In the genomic region with DNA sequence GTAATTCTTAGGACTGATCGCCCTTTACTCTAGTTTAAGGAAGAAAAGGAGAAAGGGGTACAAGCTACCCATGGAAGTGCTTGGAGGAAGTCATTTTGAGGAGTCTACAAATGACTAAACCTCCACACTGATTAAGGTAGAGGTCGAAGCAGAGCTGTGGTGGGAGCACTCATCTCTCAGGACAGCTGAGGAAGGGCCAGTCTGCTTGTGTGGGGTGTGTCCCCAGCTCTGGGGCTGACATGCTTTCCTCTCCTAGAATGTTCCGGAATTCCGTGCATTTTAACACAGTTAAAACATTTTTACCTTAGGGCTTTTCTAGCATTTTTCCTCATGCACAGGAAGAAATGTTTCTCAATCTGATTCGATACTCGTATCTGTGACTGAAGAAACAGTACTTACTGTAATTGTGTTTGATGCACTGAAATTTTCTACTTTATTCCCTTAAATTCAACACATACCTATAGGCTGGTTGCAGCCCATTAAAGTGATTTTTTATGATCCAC, we compare ENCODE assay signal across 21 cellular contexts.
A peak's percentile ranks its signal among the peaks of the same experiment; 100 is the strongest.
DNase-seq lines count a peak whose midpoint lies in the region; ATAC-seq and TF ChIP-seq lines count a peak whose summit lies in the region.
"Had no signal": no experiment of that assay in that cellular context is flagged by ENCODE, and none has a peak within 500 bp of the region (broad histone marks: within the 10 kb centered on the region; RNA-seq: fewer than 3 reads in every experiment).

No MANE protein-coding gene starts in this region.

- H3K27me3 ChIP-seq in esophagus squamous epithelium = no peaks in the 10 kb centered on the region
- H3K27me3 ChIP-seq: ascending aorta, left lung, neural progenitor cell had no signal

- H3K4me3 ChIP-seq in esophagus squamous epithelium = no peak overlapping the region
- H3K4me3 ChIP-seq: ascending aorta, left lung, neural progenitor cell, prostate gland had no signal

- H3K9me3 Mint-ChIP-seq in activated CD4-positive, alpha-beta memory T cell treated with anti-CD3 and anti-CD28 coated beads for 36 hours = no peaks in the 10 kb centered on the region
- peaks cover 3% of the 10 kb centered on the region for H3K9me3 Mint-ChIP-seq in activated CD4-positive, alpha-beta memory T cell treated with anti-CD3 and anti-CD28 coated beads, Interleukin-2, amount 10 ng/mL, durations not matched to agents 7 days and 5 days
- no peaks in the 10 kb centered on the region for H3K9me3 Mint-ChIP-seq in activated B cell treated with CpG ODN at 0.5 μM for 24 hours
- no peaks in the 10 kb centered on the region for H3K9me3 Mint-ChIP-seq in stimulated activated naive CD8-positive, alpha-beta T cell treated with anti-CD3 and anti-CD28 coated beads, Interleukin-15, amount 100 ng/mL, for 72 hours

- no peak overlapping the region for H3K4me3 Mint-ChIP-seq in activated CD4-positive, alpha-beta memory T cell treated with anti-CD3 and anti-CD28 coated beads for 36 hours
- no peak overlapping the region for H3K4me3 Mint-ChIP-seq in activated CD4-positive, alpha-beta memory T cell treated with anti-CD3 and anti-CD28 coated beads, Interleukin-2, amount 10 ng/mL, durations not matched to agents 7 days and 5 days
- no peak overlapping the region for H3K4me3 Mint-ChIP-seq in activated B cell treated with CpG ODN at 0.5 μM for 24 hours
- no peak overlapping the region for H3K4me3 Mint-ChIP-seq in stimulated activated naive CD8-positive, alpha-beta T cell treated with anti-CD3 and anti-CD28 coated beads, Interleukin-15, amount 100 ng/mL, for 72 hours
- H3K4me3 Mint-ChIP-seq: neural progenitor cell had no signal

- H3K27ac ChIP-seq in esophagus squamous epithelium = peak overlapping the region in 3 of 4 donors; percentile 19 to 43 (median 30)
- H3K27ac ChIP-seq: epithelial cell of prostate, left lung, neural progenitor cell, prostate gland had no signal

- peak overlapping the region; percentile 64 for H3K27ac Mint-ChIP-seq in activated CD4-positive, alpha-beta memory T cell treated with anti-CD3 and anti-CD28 coated beads for 36 hours
- no peak overlapping the region for H3K27ac Mint-ChIP-seq in activated CD4-positive, alpha-beta memory T cell treated with anti-CD3 and anti-CD28 coated beads, Interleukin-2, amount 10 ng/mL, durations not matched to agents 7 days and 5 days
- H3K27ac Mint-ChIP-seq in activated B cell treated with CpG ODN at 0.5 μM for 24 hours = peak overlapping the region; percentile 43
- H3K27ac Mint-ChIP-seq in stimulated activated naive CD8-positive, alpha-beta T cell treated with anti-CD3 and anti-CD28 coated beads, Interleukin-15, amount 100 ng/mL, for 72 hours = peak overlapping the region; percentile 54 to 75
- H3K27ac Mint-ChIP-seq: neural progenitor cell had no signal

- intact Hi-C loops in activated CD4-positive, alpha-beta memory T cell treated with anti-CD3 and anti-CD28 coated beads for 36 hours (cut with micrococcal nuclease) = no loop called here
- intact Hi-C loops in activated B cell treated with CpG ODN at 0.5 μM for 24 hours (cut with micrococcal nuclease) = no loop called here
- intact Hi-C loops in esophagus squamous epithelium (cut with DNase I) = no loop called here

- H3K4me1 ChIP-seq in esophagus squamous epithelium = peaks cover 0 to 53% (median 5%) of the 10 kb centered on the region in 3 donors
- H3K4me1 ChIP-seq: prostate gland had no signal

- H3K36me3 Mint-ChIP-seq in activated CD4-positive, alpha-beta memory T cell treated with anti-CD3 and anti-CD28 coated beads for 36 hours = peaks cover 62% of the 10 kb centered on the region
- peaks cover 94% of the 10 kb centered on the region for H3K36me3 Mint-ChIP-seq in activated CD4-positive, alpha-beta memory T cell treated with anti-CD3 and anti-CD28 coated beads, Interleukin-2, amount 10 ng/mL, durations not matched to agents 7 days and 5 days (ENCODE audit: low read depth)
- H3K36me3 Mint-ChIP-seq in activated B cell treated with CpG ODN at 0.5 μM for 24 hours (ENCODE audit: low read depth) = peaks cover 85% of the 10 kb centered on the region

- ATAC-seq in activated B cell treated with CpG ODN at 0.5 μM for 24 hours (ENCODE audit: low read depth) = no peak
- ATAC-seq in stimulated activated naive CD8-positive, alpha-beta T cell treated with anti-CD3 and anti-CD28 coated beads, Interleukin-15, amount 100 ng/mL, for 72 hours = peak; percentile 60
- no peak for ATAC-seq in HG02840 (IDR thresholded peaks at IDR 0.05; ENCODE audit: low FRiP score, unreplicated experiment)
- ATAC-seq in GM18511 (IDR thresholded peaks at IDR 0.05; ENCODE audit: unreplicated experiment) = no peak
- ATAC-seq: left lung had no signal

- TF ChIP-seq CTCF in activated B cell treated with CpG ODN at 0.5 μM for 24 hours (IDR thresholded peaks at IDR 0.05) = no peak
- TF ChIP-seq CTCF in esophagus squamous epithelium (IDR thresholded peaks at IDR 0.05) = no peak

- H3K27me3 Mint-ChIP-seq in activated CD4-positive, alpha-beta memory T cell treated with anti-CD3 and anti-CD28 coated beads for 36 hours = no peaks in the 10 kb centered on the region
- no peaks in the 10 kb centered on the region for H3K27me3 Mint-ChIP-seq in activated CD4-positive, alpha-beta memory T cell treated with anti-CD3 and anti-CD28 coated beads, Interleukin-2, amount 10 ng/mL, durations not matched to agents 7 days and 5 days
- no peaks in the 10 kb centered on the region for H3K27me3 Mint-ChIP-seq in activated B cell treated with CpG ODN at 0.5 μM for 24 hours
- H3K27me3 Mint-ChIP-seq in stimulated activated naive CD8-positive, alpha-beta T cell treated with anti-CD3 and anti-CD28 coated beads, Interleukin-15, amount 100 ng/mL, for 72 hours = no peaks in the 10 kb centered on the region

- POLR2A ChIA-PET in activated CD4-positive, alpha-beta memory T cell treated with anti-CD3 and anti-CD28 coated beads for 36 hours (lab: Charles Lee) = no interaction called here
- POLR2A ChIA-PET in activated CD4-positive, alpha-beta memory T cell treated with anti-CD3 and anti-CD28 coated beads, Interleukin-2, amount 10 ng/mL, durations not matched to agents 7 days and 5 days (lab: Charles Lee) = interaction anchor here (0.6 to 1.5 kb wide), 2 partner anchors 84 to 90 kb away, joined by 3 read pairs; no protein-coding TSS in a partner anchor
- POLR2A ChIA-PET in activated B cell treated with CpG ODN at 0.5 μM for 24 hours (lab: Charles Lee) = no interaction called here

- TF ChIP-seq POLR2A in esophagus squamous epithelium (IDR thresholded peaks at IDR 0.05) = no peak

- H3K36me3 ChIP-seq in esophagus squamous epithelium = peaks cover 0 to 36% (median 8%) of the 10 kb centered on the region in 3 donors
- H3K36me3 ChIP-seq: neural progenitor cell, prostate gland had no signal

- CTCF ChIA-PET in activated CD4-positive, alpha-beta memory T cell treated with anti-CD3 and anti-CD28 coated beads for 36 hours (lab: Charles Lee) = interaction anchor here (1.3 kb wide), 1 partner anchor 9 kb away, joined by 5 read pairs; no protein-coding TSS in a partner anchor
- CTCF ChIA-PET in activated CD4-positive, alpha-beta memory T cell treated with anti-CD3 and anti-CD28 coated beads, Interleukin-2, amount 10 ng/mL, durations not matched to agents 7 days and 5 days (lab: Charles Lee) = interaction anchor here (0.6 kb wide), 1 partner anchor 641 kb away, joined by 5 read pairs; no protein-coding TSS in a partner anchor
- CTCF ChIA-PET in activated B cell treated with CpG ODN at 0.5 μM for 24 hours (lab: Charles Lee) = no interaction called here

- no peaks in the 10 kb centered on the region for H3K9me3 ChIP-seq in esophagus squamous epithelium
- H3K9me3 ChIP-seq: ascending aorta, prostate gland had no signal

- no peak for DNase-seq in activated CD4-positive, alpha-beta memory T cell treated with anti-CD3 and anti-CD28 coated beads for 36 hours
- DNase-seq in activated CD4-positive, alpha-beta memory T cell treated with anti-CD3 and anti-CD28 coated beads, Interleukin-2, amount 10 ng/mL, durations not matched to agents 7 days and 5 days = no peak
- DNase-seq in activated B cell treated with CpG ODN at 0.5 μM for 24 hours (no peak), esophagus squamous epithelium (lab: John Stamatoyannopoulos, UW) (no peak), NCI-H510A (lab: John Stamatoyannopoulos, UW) (no peak)
- DNase-seq in stimulated activated naive CD8-positive, alpha-beta T cell treated with anti-CD3 and anti-CD28 coated beads, Interleukin-15, amount 100 ng/mL, for 72 hours = no peak
- DNase-seq: activated CD4-positive, alpha-beta T cell treated with anti-CD3 and anti-CD28 coated beads for 1 hour; activated CD8-positive, alpha-beta memory T cell treated with anti-CD3 and anti-CD28 coated beads, Interleukin-2, amount 50 U/mL, for 4 hours; Calu3; foreskin fibroblast; left lung; NCI-H1092; NCI-H187 treated with DMSO at 0.1 percent for 48 hours; NCI-H226; Right ventricle myocardium superior had no signal

- peaks cover 87% of the 10 kb centered on the region for H3K4me1 Mint-ChIP-seq in activated CD4-positive, alpha-beta memory T cell treated with anti-CD3 and anti-CD28 coated beads for 36 hours (ENCODE audit: low read depth)
- peaks cover 51% of the 10 kb centered on the region for H3K4me1 Mint-ChIP-seq in activated CD4-positive, alpha-beta memory T cell treated with anti-CD3 and anti-CD28 coated beads, Interleukin-2, amount 10 ng/mL, durations not matched to agents 7 days and 5 days
- H3K4me1 Mint-ChIP-seq in activated B cell treated with CpG ODN at 0.5 μM for 24 hours = peaks cover 61% of the 10 kb centered on the region
- peaks cover 95% of the 10 kb centered on the region for H3K4me1 Mint-ChIP-seq in stimulated activated naive CD8-positive, alpha-beta T cell treated with anti-CD3 and anti-CD28 coated beads, Interleukin-15, amount 100 ng/mL, for 72 hours

- 78 to 85% methylated on average over 5 to 6 of the region's 6 CpGs for WGBS in esophagus squamous epithelium, 2 donors
